Comparison of ENCODE assay signal across 10 cellular contexts in the genomic region with DNA sequence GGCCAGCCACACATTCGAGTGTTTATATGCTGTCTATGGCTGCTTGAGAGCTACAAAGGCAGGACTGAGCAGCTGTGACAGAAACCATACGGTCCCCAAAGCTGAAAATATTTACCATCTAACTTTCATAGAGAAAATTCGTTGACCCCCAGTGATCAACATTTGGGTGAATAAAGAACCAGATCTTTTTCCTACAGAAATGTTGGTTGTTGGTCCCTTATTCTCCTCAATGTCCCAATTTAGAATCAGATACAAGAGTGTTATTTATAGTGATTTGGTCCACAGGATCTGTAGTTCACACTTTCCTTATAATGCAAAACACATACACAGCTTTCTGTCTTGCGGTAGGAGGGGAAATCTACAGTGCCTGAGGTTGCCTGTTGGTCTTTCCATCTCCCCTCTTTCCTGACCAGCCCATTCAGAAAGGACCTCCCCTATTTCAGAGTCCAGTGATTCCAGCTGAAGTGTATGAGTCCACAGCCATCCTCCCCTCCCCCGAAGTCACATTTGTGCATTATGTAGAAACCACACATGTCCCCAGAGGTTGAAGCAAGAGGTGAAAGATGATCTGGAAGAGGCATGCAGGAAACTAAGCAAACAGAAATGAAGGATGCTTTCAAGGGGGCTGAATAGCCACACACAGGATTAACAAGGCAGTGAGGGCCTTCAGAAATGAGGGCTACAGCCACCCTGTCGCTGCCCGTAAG.
DNase-seq lines count a peak whose midpoint lies in the region; ATAC-seq, FAIRE-seq and TF ChIP-seq lines count a peak whose summit lies in the region.
"Had no signal": no experiment of that assay in that cellular context is flagged by ENCODE, and none has a peak within 500 bp of the region (broad histone marks: within the 10 kb centered on the region; RNA-seq: fewer than 3 reads in every experiment).

No MANE protein-coding gene starts in this region.

- no peaks in the 10 kb centered on the region for H3K27me3 ChIP-seq in psoas muscle (ENCODE audit: insufficient read depth in 3 of 3, low read length in 2 of 3)

- no peak for TF ChIP-seq CTCF in psoas muscle (IDR thresholded peaks at IDR 0.05)
- no peak for TF ChIP-seq CTCF in kidney (IDR thresholded peaks at IDR 0.05; ENCODE audit: borderline replicate concordance, extremely low read depth, insufficient read depth)

- no peaks in the 10 kb centered on the region for H3K36me3 ChIP-seq in psoas muscle (ENCODE audit: insufficient read depth in 1 of 2, low read depth in 1 of 2)
- H3K36me3 ChIP-seq in kidney (ENCODE audit: control insufficient read depth in 1 of 2, insufficient read depth in 2 of 2, low read length in 2 of 2), result no peaks in the 10 kb centered on the region
- H3K36me3 ChIP-seq: lower lobe of right lung had no signal

- intact Hi-C loops in psoas muscle (cut with DNase I), result no loop called here
- intact Hi-C loops in kidney (cut with DNase I), result no loop called here

- DNase-seq in SW480 (ENCODE audit: low spot score) (peak; percentile 44), psoas muscle (no peak), kidney (no peak), NCI-H1048 (lab: John Stamatoyannopoulos, UW) (no peak)
- no peak for DNase-seq in activated T-cell treated with anti-CD3 and anti-CD28 coated beads, Interleukin-2, amount 50 U/mL, for 48 hours
- DNase-seq: activated CD4-positive, CD25-positive, alpha-beta regulatory T cell treated with anti-CD3 and anti-CD28 coated beads, Interleukin-2, amount 50 U/mL, for 72 hours; lower lobe of right lung had no signal

- H3K4me1 ChIP-seq in psoas muscle, result peaks cover 10% of the 10 kb centered on the region
- H3K4me1 ChIP-seq in kidney (ENCODE audit: control insufficient read depth in 1 of 2, insufficient read depth in 1 of 2, low read depth in 1 of 2, low read length in 2 of 2), result peaks cover 11 to 38% of the 10 kb centered on the region in 2 donors

- no peak for FAIRE-seq in kidney (lab: Jason Lieb, UNC)

- H3K9me3 ChIP-seq in psoas muscle (no peaks in the 10 kb centered on the region), kidney (ENCODE audit: control insufficient read depth in 1 of 2, low read length in 2 of 2) (no peaks in the 10 kb centered on the region)
- H3K9me3 ChIP-seq: lower lobe of right lung had no signal

- ATAC-seq in GM18907 (IDR thresholded peaks at IDR 0.05; ENCODE audit: unreplicated experiment) (peak; percentile 70), HG03108 (IDR thresholded peaks at IDR 0.05; ENCODE audit: unreplicated experiment) (peak; percentile 54), psoas muscle (peak; percentile 39 to 80 (median 76)), HG02885 (IDR thresholded peaks at IDR 0.05; ENCODE audit: poor library complexity, unreplicated experiment) (no peak)
- ATAC-seq: lower lobe of right lung had no signal

- no peak overlapping the region for H3K9ac ChIP-seq in kidney (ENCODE audit: low read length in 2 of 2)

- WGBS in psoas muscle, 3 donors, result 48 to 52% (median 52%) methylated on average over 7 of the region's 7 CpGs

- H3K27ac ChIP-seq in psoas muscle (no peak overlapping the region), kidney (ENCODE audit: low read depth in 2 of 2, low read length in 2 of 2) (no peak overlapping the region)
- H3K27ac ChIP-seq: lower lobe of right lung had no signal

- H3K4me3 ChIP-seq in psoas muscle, result no peak overlapping the region
- H3K4me3 ChIP-seq in kidney (ENCODE audit: low read length in 2 of 2), result no peak overlapping the region
- H3K4me3 ChIP-seq: lower lobe of right lung had no signal
